Comparison of ENCODE assay signal across 24 cellular contexts in the genomic region with DNA sequence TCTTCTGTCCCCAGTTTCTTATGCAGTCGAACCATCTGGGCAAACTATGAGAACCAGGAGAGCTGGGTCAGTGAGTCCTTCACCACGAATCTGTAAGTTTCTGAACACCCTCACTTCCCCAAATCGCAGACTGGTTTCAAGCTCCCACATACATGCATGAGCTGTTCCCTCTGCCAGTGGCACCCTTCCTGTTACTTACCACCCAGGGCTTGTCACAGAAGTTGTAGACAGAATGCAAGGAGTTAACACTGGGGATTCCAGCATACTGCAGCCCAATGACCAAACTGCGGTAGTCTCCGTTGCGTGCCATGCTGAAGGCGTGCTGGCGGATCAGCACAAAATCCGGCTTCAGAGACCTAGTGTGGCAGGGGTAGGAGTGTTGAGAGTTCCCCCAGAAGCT.
"Had no signal": no experiment of that assay in that cellular context is flagged by ENCODE, and none has a peak within 500 bp of the region (broad histone marks: within the 10 kb centered on the region; RNA-seq: fewer than 3 reads in every experiment).

No MANE protein-coding gene starts in this region.

- H3K4me3 ChIP-seq: body of pancreas, cardiac muscle cell, left lung, lung, right lobe of liver, stomach, suprapubic skin, tibial nerve had no signal

- DNase-seq: activated CD4-positive, alpha-beta memory T cell treated with anti-CD3 and anti-CD28 coated beads, Interleukin-2, amount 10 ng/mL, durations not matched to agents 7 days and 5 days; activated CD4-positive, alpha-beta T cell treated with anti-CD3 and anti-CD28 coated beads, Interleukin-2, amount 10 ng/mL, durations not matched to agents 24 days and 14 days; activated CD8-positive, alpha-beta memory T cell treated with anti-CD3 and anti-CD28 coated beads, Interleukin-2, amount 10 ng/mL, durations not matched to agents 7 days and 5 days; activated gamma-delta T cell treated with Interleukin-2 at 50 U/mL for 16 hours; anterior cingulate cortex; body of pancreas; cortex of kidney; effector CD8-positive, alpha-beta T cell; foreskin keratinocyte; hippocampal formation; kidney glomerular epithelial cell; left lung; naive thymus-derived CD4-positive, alpha-beta T cell; occipital lobe; right lobe of liver; small intestine; stimulated activated CD4-positive, alpha-beta T cell treated with anti-CD3 and anti-CD28 coated beads, Interleukin-2, amount 100 ng/mL, for 24 hours; stomach; T-helper 17 cell had no signal

- H3K36me3 ChIP-seq: cardiac muscle cell, left lung, right lobe of liver, stomach, suprapubic skin, tibial nerve had no signal

- H3K4me1 ChIP-seq: body of pancreas, foreskin keratinocyte, right lobe of liver, stomach, suprapubic skin, tibial nerve had no signal

- H3K9me3 ChIP-seq: body of pancreas, left lung, right lobe of liver, suprapubic skin, tibial nerve had no signal

- ATAC-seq: activated CD8-positive, alpha-beta memory T cell treated with anti-CD3 and anti-CD28 coated beads, Interleukin-2, amount 10 ng/mL, durations not matched to agents 7 days and 5 days; body of pancreas; foreskin keratinocyte; left lung; naive thymus-derived CD4-positive, alpha-beta T cell; right lobe of liver; stimulated activated effector memory CD8-positive, alpha-beta T cell treated with anti-CD3 and anti-CD28 coated beads, Interleukin-12 subunit alpha, Interleukin-12 subunit beta, amount 100 ng/mL, for 72 hours; T-helper 17 cell had no signal

- H3K27ac ChIP-seq: body of pancreas, cardiac muscle cell, foreskin keratinocyte, left lung, right lobe of liver, stomach, suprapubic skin, tibial nerve had no signal

- H3K27me3 ChIP-seq: body of pancreas, cardiac muscle cell, foreskin keratinocyte, left lung, right lobe of liver, stomach, suprapubic skin, tibial nerve had no signal
